ENCODE assay signal across 11 cellular contexts in the genomic region with DNA sequence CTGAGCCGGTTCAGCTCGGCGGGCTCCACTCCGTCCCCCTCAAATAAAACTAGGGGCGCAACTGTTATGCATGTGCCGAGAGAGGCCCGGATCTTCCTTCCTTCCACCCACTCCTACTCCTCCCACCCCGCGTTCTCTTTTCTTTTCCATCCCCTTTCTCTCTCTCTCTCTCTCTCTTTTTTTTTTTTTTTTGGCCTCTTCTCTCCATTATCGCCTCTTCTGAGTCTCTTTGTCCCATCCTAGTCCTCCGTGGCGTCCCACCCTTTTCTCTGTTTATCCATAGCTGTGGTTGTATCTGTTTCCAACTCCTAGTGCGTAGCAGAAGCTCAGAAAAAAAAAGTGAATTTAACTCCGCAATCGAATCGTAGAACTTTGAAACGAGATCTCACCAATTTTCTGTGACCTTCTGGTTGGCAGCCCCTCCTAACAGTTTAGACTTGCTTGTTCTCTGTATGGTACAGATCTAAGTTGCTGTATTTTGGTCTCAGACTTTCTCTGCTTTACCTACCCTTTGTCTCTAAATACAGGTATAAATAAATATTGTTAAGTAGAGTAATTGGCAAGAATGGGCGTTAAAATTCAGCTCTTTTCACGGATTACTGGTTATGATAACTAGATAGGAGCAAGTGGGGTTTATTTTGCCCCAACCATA. TPM values are rescaled to one million over a fixed set of nuclear protein-coding genes. Genes with fewer than 3 reads are reported as not detected.
DNase-seq lines count a peak whose midpoint lies in the region; ATAC-seq and TF ChIP-seq lines count a peak whose summit lies in the region.
"Had no signal": no experiment of that assay in that cellular context is flagged by ENCODE, and none has a peak within 500 bp of the region (broad histone marks: within the 10 kb centered on the region; RNA-seq: fewer than 3 reads in every experiment).

No MANE protein-coding gene starts in this region.

- no peaks in the 10 kb centered on the region for H3K36me3 ChIP-seq in BLaER1
- no peaks in the 10 kb centered on the region for H3K36me3 ChIP-seq in body of pancreas (replicated peaks in 1 of 2; ENCODE audit: insufficient read depth in 1 of 2, low read depth in 2 of 2)

- H3K4me1 Mint-ChIP-seq in H9 (peaks cover 30 to 35% of the 10 kb centered on the region in 2 experiments), natural killer cell (peaks cover 6 to 21% of the 10 kb centered on the region in 2 donors), CD14-positive monocyte (peaks cover 35% of the 10 kb centered on the region)
- H3K4me1 Mint-ChIP-seq in central memory CD8-positive, alpha-beta T cell: peaks cover 31% of the 10 kb centered on the region

- H3K36me3 Mint-ChIP-seq in H9 (ENCODE audit: insufficient read depth in 1 of 3, low read depth in 3 of 3): no peaks in the 10 kb centered on the region; a peak in 1 of 7 replicates
- peaks cover 2% of the 10 kb centered on the region for H3K36me3 Mint-ChIP-seq in central memory CD8-positive, alpha-beta T cell (ENCODE audit: insufficient read depth)
- no peaks in the 10 kb centered on the region for H3K36me3 Mint-ChIP-seq in natural killer cell
- H3K36me3 Mint-ChIP-seq in CD14-positive monocyte: peaks cover 8% of the 10 kb centered on the region in 2 donors

- no peak overlapping the region for H2BK20ac ChIP-seq in H9 (ENCODE audit: low read depth, low read length, poor library complexity, severe bottlenecking)

- TF ChIP-seq CTCF in H9 (conservative IDR thresholded peaks at IDR 0.05) (no peak), natural killer cell (IDR thresholded peaks at IDR 0.05) (no peak), CD14-positive monocyte (IDR thresholded peaks at IDR 0.05) (no peak), body of pancreas (IDR thresholded peaks at IDR 0.05) (no peak)

- no peak for ATAC-seq in central memory CD8-positive, alpha-beta T cell (replicated peaks; ENCODE audit: extremely low read depth, poor library complexity, severe bottlenecking)
- no peak for ATAC-seq in natural killer cell
- no peak for ATAC-seq in body of pancreas

- no peak overlapping the region for H2AFZ ChIP-seq in H9 (ENCODE audit: low read length)

- H4K20me1 ChIP-seq in BLaER1 (peaks cover 7% of the 10 kb centered on the region; the same call in 1 of the 2 replicates), H9 (ENCODE audit: control insufficient read depth, insufficient read depth, insufficient read length) (no peaks in the 10 kb centered on the region)

- intact Hi-C loops in natural killer cell (cut with micrococcal nuclease) (no loop called here), CD14-positive monocyte (cut with micrococcal nuclease) (no loop called here), body of pancreas (cut with DNase I) (no loop called here)

- no peak overlapping the region for H2BK120ac ChIP-seq in H9 (ENCODE audit: low read depth, low read length, poor library complexity, severe bottlenecking)

- H3K4me2 ChIP-seq in BLaER1 (peak overlapping the region; percentile 66), H9 (ENCODE audit: insufficient read depth, insufficient read length, low read length) (peak overlapping the region; percentile 41)

- no peak overlapping the region for H3K56ac ChIP-seq in H9 (ENCODE audit: insufficient read length, low read depth, low read length)

- H3K14ac ChIP-seq in H9 (ENCODE audit: insufficient read depth, low read length): no peak overlapping the region

- no peak overlapping the region for H3T11ph ChIP-seq in H9 (ENCODE audit: low read length)

- H3K27me3 Mint-ChIP-seq in H9 (ENCODE audit: low read depth) (peaks cover 97% of the 10 kb centered on the region), natural killer cell (ENCODE audit: low read depth in 2 of 2) (peaks cover 64 to 68% of the 10 kb centered on the region in 2 donors), CD14-positive monocyte (ENCODE audit: low read depth in 3 of 3) (peaks cover 88 to 96% (median 92%) of the 10 kb centered on the region in 3 donors)
- H3K27me3 Mint-ChIP-seq in central memory CD8-positive, alpha-beta T cell: peaks cover 87% of the 10 kb centered on the region

- no peak overlapping the region for H2BK5ac ChIP-seq in H9 (ENCODE audit: insufficient read length, low read length)

- H4K5ac ChIP-seq in H9 (ENCODE audit: insufficient read length, low read depth, low read length): no peak overlapping the region

- H3K9ac ChIP-seq in BLaER1 (no peak overlapping the region), H9 (ENCODE audit: extremely low read depth, insufficient read length, low read length) (no peak overlapping the region)

- H4K91ac ChIP-seq in H9 (ENCODE audit: insufficient read length, low read depth, low read length): no peak overlapping the region

- no peaks in the 10 kb centered on the region; a peak in 1 of 5 replicates for H3K9me3 Mint-ChIP-seq in H9
- no peaks in the 10 kb centered on the region for H3K9me3 Mint-ChIP-seq in central memory CD8-positive, alpha-beta T cell
- H3K9me3 Mint-ChIP-seq in natural killer cell: no peaks in the 10 kb centered on the region
- H3K9me3 Mint-ChIP-seq in CD14-positive monocyte: peaks cover 2 to 45% (median 37%) of the 10 kb centered on the region in 7 donors

- H2AK5ac ChIP-seq in H9 (ENCODE audit: insufficient read length, low read length): no peak overlapping the region

- H3K9me3 ChIP-seq in BLaER1 (peaks cover 98% of the 10 kb centered on the region), H9 (ENCODE audit: control insufficient read depth, low read depth, low read length) (no peaks in the 10 kb centered on the region), body of pancreas (no peaks in the 10 kb centered on the region)

- no peak overlapping the region for H2BK12ac ChIP-seq in H9 (ENCODE audit: insufficient read length, low read depth, low read length)

- H2BK15ac ChIP-seq in H9 (ENCODE audit: low read depth, low read length): no peak overlapping the region

- DNase-seq in H9 (no peak), natural killer cell (no peak), CD14-positive monocyte (ENCODE audit: low spot score) (no peak), ecto neural progenitor cell (ENCODE audit: low spot score) (no peak), NCI-H748 (lab: John Stamatoyannopoulos, UW; ENCODE audit: unreplicated experiment) (no peak), body of pancreas (no peak)
- no peak for DNase-seq in central memory CD8-positive, alpha-beta T cell (ENCODE audit: low spot score in 2 of 2)
- DNase-seq: NCI-H2171 had no signal

- no peak for TF ChIP-seq POLR2A in body of pancreas (IDR thresholded peaks at IDR 0.05)

- no peaks in the 10 kb centered on the region for H3K79me2 ChIP-seq in H9 (ENCODE audit: insufficient read depth, low read length)

- H3K4me1 ChIP-seq in BLaER1 (peaks cover 8% of the 10 kb centered on the region; the same call in 1 of the 2 replicates), H9 (ENCODE audit: insufficient read depth, low read length) (0 out of 2 replicates have a peak, but pooled peaks cover 2% of the 10 kb centered on the region), body of pancreas (peaks cover 39% of the 10 kb centered on the region)

- no peak overlapping the region for H4K8ac ChIP-seq in H9 (replicated peaks; ENCODE audit: insufficient read length, low read depth, low read length)

- H3K79me1 ChIP-seq in H9 (ENCODE audit: insufficient read depth, low read depth, low read length, poor library complexity, severe bottlenecking): no peaks in the 10 kb centered on the region

- peak overlapping the region; percentile 60 to 73 for H3K4me3 Mint-ChIP-seq in H9
- H3K4me3 Mint-ChIP-seq in central memory CD8-positive, alpha-beta T cell: peak overlapping the region; percentile 67
- H3K4me3 Mint-ChIP-seq in natural killer cell: peak overlapping the region; percentile 38
- H3K4me3 Mint-ChIP-seq in CD14-positive monocyte: peak overlapping the region in 1 of 2 donors; percentile 79

- no CpG with 5 or more reads among the region's 19 CpGs for WGBS in H9 (ENCODE audit: extremely low coverage, insufficient read length, low lambda C conversion rate)
- WGBS in body of pancreas, 2 donors: 9% methylated on average over 19 of the region's 19 CpGs

- peaks cover 23% of the 10 kb centered on the region for H3K23me2 ChIP-seq in H9 (ENCODE audit: insufficient read length, low read depth, low read length, poor library complexity, severe bottlenecking)

- H3K4ac ChIP-seq in H9 (ENCODE audit: low read depth, low read length): no peak overlapping the region

- H3K4me3 ChIP-seq in BLaER1 (peak overlapping the region; percentile 55), body of pancreas (no peak overlapping the region)

- no peak overlapping the region for H3K23ac ChIP-seq in H9 (ENCODE audit: insufficient read length, low read depth, low read length)

- H3K27ac ChIP-seq in BLaER1: no peak overlapping the region
- H3K27ac ChIP-seq in H9 (ENCODE audit: insufficient read length, low read depth, low read length): no peak overlapping the region
- no peak overlapping the region for H3K27ac ChIP-seq in body of pancreas

- H3K27ac Mint-ChIP-seq in H9 (no peak overlapping the region), natural killer cell (no peak overlapping the region), CD14-positive monocyte (no peak overlapping the region)
- H3K27ac Mint-ChIP-seq in central memory CD8-positive, alpha-beta T cell (ENCODE audit: low read depth): no peak overlapping the region

- H3K18ac ChIP-seq in H9 (ENCODE audit: insufficient read length, low read depth, low read length): no peak overlapping the region

- H3K27me3 ChIP-seq in BLaER1 (peaks cover 100% of the 10 kb centered on the region), H9 (ENCODE audit: insufficient read depth, low read length) (peaks cover 84% of the 10 kb centered on the region), body of pancreas (peaks cover 0 to 72% of the 10 kb centered on the region in 2 donors)

RNA-seq across cellular contexts. Expression of gene RAX, which starts 3.6 kb away (rescaled TPM):
- 0.37 TPM in 1 of 2 replicates, not detected in the other for total RNA-seq in H9 (2021)
- total RNA-seq in natural killer cell: not detected
- not detected for polyA plus RNA-seq in CD14-positive monocyte
- not detected for total RNA-seq in body of pancreas
- total RNA-seq: liver, skeletal muscle tissue had no signal
- polyA plus RNA-seq: liver had no signal

RNA-seq across cellular contexts. Expression of gene CPLX4, which starts 48.8 kb away (rescaled TPM):
- total RNA-seq in H9 (2021): not detected in 2 replicates
- total RNA-seq in natural killer cell: not detected
- not detected for polyA plus RNA-seq in CD14-positive monocyte
- not detected for total RNA-seq in body of pancreas
- total RNA-seq: liver, skeletal muscle tissue had no signal
- polyA plus RNA-seq: liver had no signal

RNA-seq across cellular contexts. Expression of gene GRP, which starts 49.7 kb away (rescaled TPM):
- total RNA-seq in H9 (2021): not detected in 2 replicates
- not detected for total RNA-seq in natural killer cell
- not detected for polyA plus RNA-seq in CD14-positive monocyte
- total RNA-seq in body of pancreas: 1 to 10 TPM in 1 of 2 donors, not detected in 1; 5.2 TPM
- total RNA-seq: liver, skeletal muscle tissue had no signal
- polyA plus RNA-seq: liver had no signal
